ENCODE assay signal across 1 cellular context in the genomic region with DNA sequence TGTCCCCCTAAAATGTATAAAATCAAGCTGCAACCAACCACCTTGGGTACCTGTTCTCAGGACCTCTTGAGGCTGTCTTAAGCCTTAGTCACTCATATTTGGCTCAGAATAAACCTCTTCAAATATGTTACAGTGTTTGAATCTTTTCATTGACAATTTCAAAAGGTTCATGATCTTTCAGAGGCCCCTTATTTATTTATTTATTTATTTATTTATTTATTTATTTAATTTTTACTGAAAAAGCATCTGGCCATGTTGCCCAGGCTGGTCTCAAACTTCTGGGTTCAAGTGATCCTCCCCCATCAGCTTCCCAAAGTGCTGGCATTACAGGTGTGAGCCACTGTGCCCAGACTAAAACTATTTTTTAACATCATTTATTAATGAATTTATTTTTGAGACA.
TF ChIP-seq lines count a peak whose summit lies in the region.

No MANE protein-coding gene starts in this region.

TF ChIP-seq in GM23338, 12 proteins besides CTCF, POLR2A, EP300 and RAD21 (continued from another document):
- TF ChIP-seq, protein P1, sequence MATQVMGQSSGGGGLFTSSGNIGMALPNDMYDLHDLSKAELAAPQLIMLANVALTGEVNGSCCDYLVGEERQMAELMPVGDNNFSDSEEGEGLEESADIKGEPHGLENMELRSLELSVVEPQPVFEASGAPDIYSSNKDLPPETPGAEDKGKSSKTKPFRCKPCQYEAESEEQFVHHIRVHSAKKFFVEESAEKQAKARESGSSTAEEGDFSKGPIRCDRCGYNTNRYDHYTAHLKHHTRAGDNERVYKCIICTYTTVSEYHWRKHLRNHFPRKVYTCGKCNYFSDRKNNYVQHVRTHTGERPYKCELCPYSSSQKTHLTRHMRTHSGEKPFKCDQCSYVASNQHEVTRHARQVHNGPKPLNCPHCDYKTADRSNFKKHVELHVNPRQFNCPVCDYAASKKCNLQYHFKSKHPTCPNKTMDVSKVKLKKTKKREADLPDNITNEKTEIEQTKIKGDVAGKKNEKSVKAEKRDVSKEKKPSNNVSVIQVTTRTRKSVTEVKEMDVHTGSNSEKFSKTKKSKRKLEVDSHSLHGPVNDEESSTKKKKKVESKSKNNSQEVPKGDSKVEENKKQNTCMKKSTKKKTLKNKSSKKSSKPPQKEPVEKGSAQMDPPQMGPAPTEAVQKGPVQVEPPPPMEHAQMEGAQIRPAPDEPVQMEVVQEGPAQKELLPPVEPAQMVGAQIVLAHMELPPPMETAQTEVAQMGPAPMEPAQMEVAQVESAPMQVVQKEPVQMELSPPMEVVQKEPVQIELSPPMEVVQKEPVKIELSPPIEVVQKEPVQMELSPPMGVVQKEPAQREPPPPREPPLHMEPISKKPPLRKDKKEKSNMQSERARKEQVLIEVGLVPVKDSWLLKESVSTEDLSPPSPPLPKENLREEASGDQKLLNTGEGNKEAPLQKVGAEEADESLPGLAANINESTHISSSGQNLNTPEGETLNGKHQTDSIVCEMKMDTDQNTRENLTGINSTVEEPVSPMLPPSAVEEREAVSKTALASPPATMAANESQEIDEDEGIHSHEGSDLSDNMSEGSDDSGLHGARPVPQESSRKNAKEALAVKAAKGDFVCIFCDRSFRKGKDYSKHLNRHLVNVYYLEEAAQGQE (IDR thresholded peaks at IDR 0.05; ENCODE audit: unreplicated experiment) = no peak
- TF ChIP-seq CREB1 (CRISPR knock-in tag; IDR thresholded peaks at IDR 0.05; ENCODE audit: low read depth) (no peak), EZH2phosphoT487 (IDR thresholded peaks at IDR 0.05; ENCODE audit: unreplicated experiment) (no peak), ETS1 (IDR thresholded peaks at IDR 0.05) (no peak), ZNF331 (CRISPR knock-in tag; IDR thresholded peaks at IDR 0.05; ENCODE audit: low read depth) (no peak)
